In genomic region chr14:55416866-55417265, GRCh38 we compare ENCODE assay signal across 11 cellular contexts. TPM values are rescaled to one million over a fixed set of nuclear protein-coding genes. Genes with fewer than 3 reads are reported as not detected.
DNase-seq lines count a peak whose midpoint lies in the region; ATAC-seq and TF ChIP-seq lines count a peak whose summit lies in the region.
"Had no signal": no experiment of that assay in that cellular context is flagged by ENCODE, and none has a peak within 500 bp of the region (broad histone marks: within the 10 kb centered on the region; RNA-seq: fewer than 3 reads in every experiment).

No MANE protein-coding gene starts in this region.

- no peaks in the 10 kb centered on the region for H3K36me3 ChIP-seq in brain microvascular endothelial cell (replicated peaks)

- peak; percentile 69 for TF ChIP-seq CTCF in brain microvascular endothelial cell (IDR thresholded peaks at IDR 0.05; ENCODE audit: low read depth, low read length, missing control alignments)

- no peaks in the 10 kb centered on the region for H3K27me3 Mint-ChIP-seq in activated naive CD4-positive, alpha-beta T cell treated with anti-CD3 and anti-CD28 coated beads for 36 hours (ENCODE audit: low read depth)
- peaks cover 2% of the 10 kb centered on the region for H3K27me3 Mint-ChIP-seq in T-helper 2 cell treated with Interferon-gamma antibody and Interleukin-4, amounts not matched to agents 5 μg/mL and 100 μg/mL, for 36 hours (ENCODE audit: low read depth)

- no peak overlapping the region for H3K4me3 Mint-ChIP-seq in activated naive CD4-positive, alpha-beta T cell treated with anti-CD3 and anti-CD28 coated beads for 36 hours
- H3K4me3 Mint-ChIP-seq in stimulated activated effector memory CD8-positive, alpha-beta T cell treated with anti-CD3 and anti-CD28 coated beads, Interleukin-12 subunit alpha, Interleukin-12 subunit beta, amount 100 ng/mL, for 72 hours = no peak overlapping the region
- no peak overlapping the region for H3K4me3 Mint-ChIP-seq in T-helper 2 cell treated with Interferon-gamma antibody and Interleukin-4, amounts not matched to agents 5 μg/mL and 100 μg/mL, for 36 hours

- no peak overlapping the region for H3K27ac Mint-ChIP-seq in activated naive CD4-positive, alpha-beta T cell treated with anti-CD3 and anti-CD28 coated beads for 36 hours
- H3K27ac Mint-ChIP-seq in stimulated activated effector memory CD8-positive, alpha-beta T cell treated with anti-CD3 and anti-CD28 coated beads, Interleukin-12 subunit alpha, Interleukin-12 subunit beta, amount 100 ng/mL, for 72 hours = peak overlapping the region; percentile 26
- no peak overlapping the region for H3K27ac Mint-ChIP-seq in T-helper 2 cell treated with Interferon-gamma antibody and Interleukin-4, amounts not matched to agents 5 μg/mL and 100 μg/mL, for 36 hours

- no peak overlapping the region for H3K4me3 ChIP-seq in brain microvascular endothelial cell (ENCODE audit: low read depth, low read length)

- H3K27ac ChIP-seq in brain microvascular endothelial cell = no peak overlapping the region

- H3K36me3 Mint-ChIP-seq in activated naive CD4-positive, alpha-beta T cell treated with anti-CD3 and anti-CD28 coated beads for 36 hours (ENCODE audit: low read depth) = no peaks in the 10 kb centered on the region
- H3K36me3 Mint-ChIP-seq in stimulated activated effector memory CD8-positive, alpha-beta T cell treated with anti-CD3 and anti-CD28 coated beads, Interleukin-12 subunit alpha, Interleukin-12 subunit beta, amount 100 ng/mL, for 72 hours = no peaks in the 10 kb centered on the region
- no peaks in the 10 kb centered on the region for H3K36me3 Mint-ChIP-seq in T-helper 2 cell treated with Interferon-gamma antibody and Interleukin-4, amounts not matched to agents 5 μg/mL and 100 μg/mL, for 36 hours (ENCODE audit: low read depth)

- H3K27me3 ChIP-seq in brain microvascular endothelial cell (replicated peaks) = no peaks in the 10 kb centered on the region

- intact Hi-C loops in activated naive CD4-positive, alpha-beta T cell treated with anti-CD3 and anti-CD28 coated beads for 36 hours (cut with micrococcal nuclease) = no loop called here
- intact Hi-C loops in cardiac septum (cut with DNase I) = no loop called here

- CTCF ChIA-PET in activated naive CD4-positive, alpha-beta T cell treated with anti-CD3 and anti-CD28 coated beads for 36 hours (lab: Charles Lee) = interaction anchor here (0.5 to 5.5 kb wide), 16 partner anchors 10 to 1090 kb away, joined by 3 to 36 read pairs (median 4); no protein-coding TSS in a partner anchor

- peak; percentile 51 for DNase-seq in activated naive CD4-positive, alpha-beta T cell treated with anti-CD3 and anti-CD28 coated beads for 36 hours
- no peak for DNase-seq in activated naive CD4-positive, alpha-beta T cell treated with Interleukin-2 at 50 U/mL for 16 hours
- DNase-seq in NCI-H1694 treated with DMSO at 0.1 percent for 48 hours (lab: John Stamatoyannopoulos, UW) (peak; percentile 24), brain microvascular endothelial cell (no peak), HK-2 (ENCODE audit: unreplicated experiment) (no peak), cardiac septum (ENCODE audit: low spot score) (no peak)
- DNase-seq in stimulated activated effector memory CD8-positive, alpha-beta T cell treated with anti-CD3 and anti-CD28 coated beads, Interleukin-12 subunit alpha, Interleukin-12 subunit beta, amount 100 ng/mL, for 72 hours (ENCODE audit: low spot score in 2 of 2) = no peak
- DNase-seq in T-helper 2 cell treated with Interferon-gamma antibody and Interleukin-4, amounts not matched to agents 5 μg/mL and 100 μg/mL, for 36 hours (ENCODE audit: low spot score) = no peak
- DNase-seq: NK-92 treated with Interleukin-12 subunit alpha and Interleukin-12 subunit beta, amount 100 ng/mL, for 24 hours had no signal

- H3K9me3 Mint-ChIP-seq in activated naive CD4-positive, alpha-beta T cell treated with anti-CD3 and anti-CD28 coated beads for 36 hours = no peaks in the 10 kb centered on the region
- no peaks in the 10 kb centered on the region for H3K9me3 Mint-ChIP-seq in stimulated activated effector memory CD8-positive, alpha-beta T cell treated with anti-CD3 and anti-CD28 coated beads, Interleukin-12 subunit alpha, Interleukin-12 subunit beta, amount 100 ng/mL, for 72 hours
- H3K9me3 Mint-ChIP-seq in T-helper 2 cell treated with Interferon-gamma antibody and Interleukin-4, amounts not matched to agents 5 μg/mL and 100 μg/mL, for 36 hours = no peaks in the 10 kb centered on the region

- no peak for ATAC-seq in stimulated activated effector memory CD8-positive, alpha-beta T cell treated with anti-CD3 and anti-CD28 coated beads, Interleukin-12 subunit alpha, Interleukin-12 subunit beta, amount 100 ng/mL, for 72 hours

- in situ Hi-C loops in brain microvascular endothelial cell (cut with HindIII; ENCODE audit: low pct_ligation_motif_present, low sequenced_read_pairs) = no loop called here

- peaks cover 6% of the 10 kb centered on the region for H3K4me1 Mint-ChIP-seq in activated naive CD4-positive, alpha-beta T cell treated with anti-CD3 and anti-CD28 coated beads for 36 hours (ENCODE audit: low read depth)
- H3K4me1 Mint-ChIP-seq in stimulated activated effector memory CD8-positive, alpha-beta T cell treated with anti-CD3 and anti-CD28 coated beads, Interleukin-12 subunit alpha, Interleukin-12 subunit beta, amount 100 ng/mL, for 72 hours = no peaks in the 10 kb centered on the region
- H3K4me1 Mint-ChIP-seq in T-helper 2 cell treated with Interferon-gamma antibody and Interleukin-4, amounts not matched to agents 5 μg/mL and 100 μg/mL, for 36 hours (ENCODE audit: low read depth) = peaks cover 10% of the 10 kb centered on the region

RNA-seq across cellular contexts. Expression of gene ATG14, which starts 5.2 kb away (rescaled TPM):
- 1 to 10 TPM; 4.6 to 4.9 TPM for total RNA-seq in activated naive CD4-positive, alpha-beta T cell treated with anti-CD3 and anti-CD28 coated beads for 36 hours
- total RNA-seq in cardiac septum = 12.5 TPM

RNA-seq across cellular contexts. Expression of gene TBPL2, which starts 23.6 kb away (rescaled TPM):
- not detected for total RNA-seq in activated naive CD4-positive, alpha-beta T cell treated with anti-CD3 and anti-CD28 coated beads for 36 hours
- total RNA-seq in cardiac septum = not detected
- total RNA-seq: dermis microvascular lymphatic vessel endothelial cell, renal cortical epithelial cell had no signal

Comparison
In these comparisons a context has a peak if more than half of its experiments do, and no peak if none do; other contexts are left out.
1. DNase-seq: peak in activated naive CD4-positive, alpha-beta T cell treated with anti-CD3 and anti-CD28 coated beads for 36 hours (single experiment) and NCI-H1694 treated with DMSO at 0.1 percent for 48 hours (single experiment); none in activated naive CD4-positive, alpha-beta T cell treated with Interleukin-2 at 50 U/mL for 16 hours (single experiment), brain microvascular endothelial cell (single experiment), stimulated activated effector memory CD8-positive, alpha-beta T cell treated with anti-CD3 and anti-CD28 coated beads, Interleukin-12 subunit alpha, Interleukin-12 subunit beta, amount 100 ng/mL, for 72 hours (0 of 2), HK-2 (single experiment), T-helper 2 cell treated with Interferon-gamma antibody and Interleukin-4, amounts not matched to agents 5 μg/mL and 100 μg/mL, for 36 hours (single experiment) and cardiac septum (single experiment).